Comparison of ENCODE assay signal across 6 cellular contexts in the genomic region with DNA sequence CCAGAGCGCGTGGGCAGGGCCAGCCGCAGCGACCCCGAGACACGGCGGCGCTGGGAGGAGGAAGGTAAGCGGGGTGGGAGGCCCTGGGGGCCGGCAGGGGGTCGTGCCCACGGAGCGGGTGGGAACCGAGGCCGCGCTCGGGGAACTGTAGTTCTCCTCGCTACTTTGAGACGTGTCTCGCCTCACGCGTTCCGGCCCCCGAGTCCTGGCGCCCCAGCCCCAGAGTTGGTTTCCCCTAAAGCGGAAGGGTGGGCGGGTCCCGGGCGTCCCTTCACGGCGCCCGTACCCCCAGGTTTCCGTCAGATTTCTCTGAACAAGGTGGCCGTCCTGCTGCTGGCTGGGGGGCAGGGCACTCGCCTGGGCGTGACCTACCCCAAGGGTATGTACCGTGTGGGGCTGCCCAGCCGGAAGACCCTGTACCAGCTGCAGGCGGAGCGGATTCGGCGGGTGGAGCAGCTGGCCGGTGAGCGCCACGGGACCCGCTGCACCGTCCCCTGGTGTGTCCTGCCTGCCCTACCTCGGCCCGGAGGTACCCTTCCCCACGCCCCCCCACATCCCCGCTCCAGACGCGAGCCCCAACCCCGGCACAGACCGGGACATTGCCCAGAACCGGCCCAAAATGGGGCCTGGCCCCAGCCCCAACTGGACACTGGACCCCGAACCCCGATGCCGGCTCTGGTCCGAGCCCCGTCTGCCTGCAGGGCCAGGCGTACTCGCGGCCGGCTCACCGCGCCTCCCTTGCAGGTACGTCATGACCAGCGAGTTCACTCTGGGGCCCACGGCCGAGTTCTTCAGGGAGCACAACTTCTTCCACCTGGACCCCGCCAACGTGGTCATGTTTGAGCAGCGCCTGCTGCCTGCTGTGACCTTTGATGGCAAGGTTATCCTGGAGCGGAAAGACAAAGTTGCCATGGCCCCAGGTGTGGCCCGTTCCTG. TPM values are rescaled to one million over a fixed set of nuclear protein-coding genes. Genes with fewer than 3 reads are reported as not detected.
A peak's percentile ranks its signal among the peaks of the same experiment; 100 is the strongest.
DNase-seq lines count a peak whose midpoint lies in the region; ATAC-seq lines count a peak whose summit lies in the region.

No MANE protein-coding gene starts in this region.

- 17 to 18% methylated on average over 56 to 69 of the region's 76 CpGs for WGBS in mesodermal cell (ENCODE audit: insufficient coverage in 2 of 2), 2 experiments

- H4K20me1 ChIP-seq in BLaER1 treated with 17β-estradiol and CSF1 and Interleukin-3, amounts not matched to agents 10 nM and 100 nM: peaks cover 33 to 52% (median 48%) of the 10 kb centered on the region in 11 experiments; a peak in 21 of 22 replicates

- H3K4me1 ChIP-seq in BLaER1 treated with 17β-estradiol and CSF1 and Interleukin-3, amounts not matched to agents 10 nM and 100 nM: peaks cover 83 to 91% (median 89%) of the 10 kb centered on the region in 10 experiments
- H3K4me1 ChIP-seq in mesodermal cell (ENCODE audit: control insufficient read depth, insufficient read depth, low read length, poor library complexity, severe bottlenecking): peaks cover 16% of the 10 kb centered on the region

- peaks cover 0 to 49% (median 14%) of the 10 kb centered on the region in 11 experiments; a peak in 14 of 22 replicates for H3K36me3 ChIP-seq in BLaER1 treated with 17β-estradiol and CSF1 and Interleukin-3, amounts not matched to agents 10 nM and 100 nM
- peaks cover 4% of the 10 kb centered on the region for H3K36me3 ChIP-seq in mesodermal cell (ENCODE audit: control insufficient read depth, insufficient read depth, low read length)

- ATAC-seq in HG03045 (IDR thresholded peaks at IDR 0.05; ENCODE audit: unreplicated experiment): peak; percentile 10

- H3K4me2 ChIP-seq in BLaER1 treated with 17β-estradiol and CSF1 and Interleukin-3, amounts not matched to agents 10 nM and 100 nM: peak overlapping the region; percentile 95 to 100 (median 97)

- no peak overlapping the region for H3K27ac Mint-ChIP-seq in activated naive CD4-positive, alpha-beta T cell treated with anti-CD3 and anti-CD28 coated beads, Interleukin-2, amount 50 U/mL, for 24 hours

- H3K36me3 Mint-ChIP-seq in activated naive CD4-positive, alpha-beta T cell treated with anti-CD3 and anti-CD28 coated beads, Interleukin-2, amount 50 U/mL, for 24 hours: no peaks in the 10 kb centered on the region

- DNase-seq in DMS 273 treated with DMSO at 0.1 percent for 48 hours (lab: John Stamatoyannopoulos, UW) (no peak), 8988T (no peak)

- H3K27me3 Mint-ChIP-seq in activated naive CD4-positive, alpha-beta T cell treated with anti-CD3 and anti-CD28 coated beads, Interleukin-2, amount 50 U/mL, for 24 hours: no peaks in the 10 kb centered on the region

- H3K4me3 ChIP-seq in BLaER1 treated with 17β-estradiol and CSF1 and Interleukin-3, amounts not matched to agents 10 nM and 100 nM: peak overlapping the region; percentile 70 to 96 (median 80)
- peak overlapping the region; percentile 47 for H3K4me3 ChIP-seq in mesodermal cell (ENCODE audit: extremely low read depth, insufficient read depth, low read length, poor library complexity, severe bottlenecking)

- H3K9me3 ChIP-seq in BLaER1 treated with 17β-estradiol and CSF1 and Interleukin-3, amounts not matched to agents 10 nM and 100 nM (replicated peaks in 1 of 11): no peaks in the 10 kb centered on the region
- H3K9me3 ChIP-seq in mesodermal cell (ENCODE audit: control insufficient read depth, low read length): no peaks in the 10 kb centered on the region

- H3K9me3 Mint-ChIP-seq in activated naive CD4-positive, alpha-beta T cell treated with anti-CD3 and anti-CD28 coated beads, Interleukin-2, amount 50 U/mL, for 24 hours: no peaks in the 10 kb centered on the region

- peak overlapping the region; percentile 52 for H3K4me3 Mint-ChIP-seq in activated naive CD4-positive, alpha-beta T cell treated with anti-CD3 and anti-CD28 coated beads, Interleukin-2, amount 50 U/mL, for 24 hours

- H3K4me1 Mint-ChIP-seq in activated naive CD4-positive, alpha-beta T cell treated with anti-CD3 and anti-CD28 coated beads, Interleukin-2, amount 50 U/mL, for 24 hours: peaks cover 4% of the 10 kb centered on the region

- peaks cover 0 to 3% (median 0%) of the 10 kb centered on the region in 11 experiments; a peak in 1 of 22 replicates for H3K27me3 ChIP-seq in BLaER1 treated with 17β-estradiol and CSF1 and Interleukin-3, amounts not matched to agents 10 nM and 100 nM

- peak overlapping the region; percentile 72 to 88 (median 83) for H3K9ac ChIP-seq in BLaER1 treated with 17β-estradiol and CSF1 and Interleukin-3, amounts not matched to agents 10 nM and 100 nM

- H3K27ac ChIP-seq in BLaER1 treated with 17β-estradiol and CSF1 and Interleukin-3, amounts not matched to agents 10 nM and 100 nM: peak overlapping the region; percentile 62 to 79 (median 71)
- no peak overlapping the region for H3K27ac ChIP-seq in mesodermal cell (ENCODE audit: low read depth, low read length, severe bottlenecking)

RNA-seq across cellular contexts. Expression of a gene that starts 0.7 kb away (rescaled TPM):
- polyA plus RNA-seq in mesodermal cell (2013, experiment 1 of 2): 5.8 TPM
- 5.2 TPM for polyA plus RNA-seq in mesodermal cell (2013, experiment 2 of 2)

RNA-seq across cellular contexts. Expression of a gene that starts 7.7 kb away (rescaled TPM):
- polyA plus RNA-seq in mesodermal cell (2013, experiment 1 of 2): 9.4 TPM
- 11.6 TPM for polyA plus RNA-seq in mesodermal cell (2013, experiment 2 of 2)

RNA-seq across cellular contexts. Expression of a gene that starts 8.8 kb away (rescaled TPM):
- 55.1 TPM for polyA plus RNA-seq in mesodermal cell (2013, experiment 1 of 2)
- 46.1 TPM for polyA plus RNA-seq in mesodermal cell (2013, experiment 2 of 2)

RNA-seq across cellular contexts. Expression of a gene that starts 24.2 kb away (rescaled TPM):
- polyA plus RNA-seq in mesodermal cell (2013, experiment 1 of 2): 0.44 TPM
- not detected for polyA plus RNA-seq in mesodermal cell (2013, experiment 2 of 2)

RNA-seq across cellular contexts. Expression of a gene that starts 32.0 kb away (rescaled TPM):
- polyA plus RNA-seq in mesodermal cell (2013, experiment 1 of 2): 64.4 TPM
- 43.8 TPM for polyA plus RNA-seq in mesodermal cell (2013, experiment 2 of 2)
